Comparison of ENCODE assay signal across 12 cellular contexts in the genomic region with DNA sequence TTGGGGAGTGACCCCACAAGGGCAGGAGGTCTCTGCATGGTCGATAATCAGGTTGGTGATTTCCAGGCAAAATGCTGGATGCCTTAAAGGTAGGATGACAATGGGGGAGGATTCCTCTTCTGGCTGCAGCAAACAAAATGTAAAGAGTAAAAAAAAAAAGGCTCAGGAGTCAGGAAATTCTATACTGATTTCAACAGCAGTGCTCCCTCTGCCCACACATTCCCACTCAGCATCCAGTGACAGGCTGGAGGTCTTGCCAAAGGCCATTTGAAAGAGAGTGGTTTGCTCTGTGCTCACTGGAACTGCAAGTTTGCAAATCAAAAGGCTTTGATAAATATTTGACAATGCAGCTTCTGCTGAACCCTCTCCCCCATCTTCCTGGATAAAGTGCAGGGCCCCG.
"Had no signal": no experiment of that assay in that cellular context is flagged by ENCODE, and none has a peak within 500 bp of the region (broad histone marks: within the 10 kb centered on the region; RNA-seq: fewer than 3 reads in every experiment).

No MANE protein-coding gene starts in this region.

- H3K4me3 ChIP-seq: heart left ventricle, pancreas, tibial nerve had no signal

- DNase-seq: activated CD4-positive, alpha-beta T cell treated with anti-CD3 and anti-CD28 coated beads for 4 hours; activated CD8-positive, alpha-beta T cell treated with anti-CD3 and anti-CD28 coated beads, Interleukin-2, amount 10 ng/mL, durations not matched to agents 7 days and 5 days; activated naive CD4-positive, alpha-beta T cell treated with anti-CD3 and anti-CD28 coated beads for 36 hours; central memory CD4-positive, alpha-beta T cell; effector memory CD8-positive, alpha-beta T cell; foreskin melanocyte; heart left ventricle; left colon; naive thymus-derived CD8-positive, alpha-beta T cell; pancreas; small intestine had no signal
